In the genomic region with DNA sequence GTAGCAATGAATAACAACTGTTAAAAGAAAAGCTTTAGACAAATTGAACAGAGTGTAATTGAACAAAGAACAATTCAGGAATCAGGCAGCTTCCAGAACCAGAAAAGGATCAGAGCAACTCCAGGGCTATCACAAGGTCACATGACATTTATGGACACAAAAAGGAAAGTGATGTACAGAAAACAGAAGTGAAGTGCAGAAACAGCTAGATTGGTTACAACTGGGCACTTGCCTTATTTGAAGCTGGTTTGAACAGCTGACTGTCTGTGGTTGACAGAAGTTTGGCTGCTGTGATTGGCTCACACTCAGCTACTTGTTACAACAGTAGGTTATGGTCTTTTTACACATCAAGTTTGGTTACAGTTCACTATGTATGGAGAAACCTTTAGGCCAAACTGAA, we compare ENCODE assay signal across 17 cellular contexts. TPM values are rescaled to one million over a fixed set of nuclear protein-coding genes. Genes with fewer than 3 reads are reported as not detected.
"Had no signal": no experiment of that assay in that cellular context is flagged by ENCODE, and none has a peak within 500 bp of the region (broad histone marks: within the 10 kb centered on the region; RNA-seq: fewer than 3 reads in every experiment).

No MANE protein-coding gene starts in this region.

- H3K4me3 ChIP-seq: ascending aorta, esophagus muscularis mucosa, psoas muscle had no signal

- H3K9me3 ChIP-seq: ascending aorta, esophagus muscularis mucosa, psoas muscle had no signal

- H3K27ac ChIP-seq: ascending aorta, esophagus muscularis mucosa, psoas muscle, WERI-Rb-1 had no signal

- DNase-seq: activated CD4-positive, alpha-beta T cell treated with anti-CD3 and anti-CD28 coated beads for 4 hours; activated CD8-positive, alpha-beta memory T cell treated with anti-CD3 and anti-CD28 coated beads, Interleukin-2, amount 50 U/mL, for 4 hours; activated CD8-positive, alpha-beta T cell treated with anti-CD3 and anti-CD28 coated beads for 36 hours; activated naive CD4-positive, alpha-beta T cell; activated T-cell treated with anti-CD3 and anti-CD28 coated beads, Interleukin-2, amount 50 U/mL, for 72 hours; dorsolateral prefrontal cortex; left cardiac atrium; natural killer cell; psoas muscle; stimulated activated CD4-positive, alpha-beta T cell treated with anti-CD3 and anti-CD28 coated beads, Interleukin-2, amount 100 ng/mL, for 24 hours; stimulated activated naive B cell treated with anti-CD40 and anti-IgM and Interleukin-4, amounts not matched to agents 10 μg/mL and 1 μg/mL and 100 μg/mL, for 72 hours; trophoblast cell; WERI-Rb-1 had no signal

- ATAC-seq: activated CD8-positive, alpha-beta T cell treated with anti-CD3 and anti-CD28 coated beads for 36 hours; activated T-cell treated with anti-CD3 and anti-CD28 coated beads, Interleukin-2, amount 50 U/mL, for 72 hours; left cardiac atrium; psoas muscle; sciatic nerve; stimulated activated naive B cell treated with anti-CD40 and anti-IgM and Interleukin-4, amounts not matched to agents 10 μg/mL and 1 μg/mL and 100 μg/mL, for 72 hours had no signal

- H3K4me3 Mint-ChIP-seq: activated CD8-positive, alpha-beta T cell treated with anti-CD3 and anti-CD28 coated beads for 36 hours; activated T-cell treated with anti-CD3 and anti-CD28 coated beads, Interleukin-2, amount 50 U/mL, for 72 hours; natural killer cell; stimulated activated naive B cell treated with anti-CD40 and anti-IgM and Interleukin-4, amounts not matched to agents 10 μg/mL and 1 μg/mL and 100 μg/mL, for 72 hours had no signal

- H3K36me3 Mint-ChIP-seq: natural killer cell had no signal

- H3K9me3 Mint-ChIP-seq: natural killer cell had no signal

- H3K27ac Mint-ChIP-seq: activated CD8-positive, alpha-beta T cell treated with anti-CD3 and anti-CD28 coated beads for 36 hours; activated T-cell treated with anti-CD3 and anti-CD28 coated beads, Interleukin-2, amount 50 U/mL, for 72 hours; natural killer cell; stimulated activated naive B cell treated with anti-CD40 and anti-IgM and Interleukin-4, amounts not matched to agents 10 μg/mL and 1 μg/mL and 100 μg/mL, for 72 hours had no signal

- H3K36me3 ChIP-seq: ascending aorta, esophagus muscularis mucosa, WERI-Rb-1 had no signal

- H3K27me3 Mint-ChIP-seq: activated CD8-positive, alpha-beta T cell treated with anti-CD3 and anti-CD28 coated beads for 36 hours; stimulated activated naive B cell treated with anti-CD40 and anti-IgM and Interleukin-4, amounts not matched to agents 10 μg/mL and 1 μg/mL and 100 μg/mL, for 72 hours had no signal

- H3K27me3 ChIP-seq: ascending aorta, dorsolateral prefrontal cortex, esophagus muscularis mucosa had no signal

- H3K4me1 ChIP-seq: ascending aorta, psoas muscle had no signal

- H3K4me1 Mint-ChIP-seq: natural killer cell had no signal

RNA-seq across cellular contexts. Expression of a gene that starts 14.8 kb away (rescaled TPM):
- total RNA-seq: bronchial epithelial cell had no signal
